In genomic region chr10:7015457-7015856, GRCh38 we compare ENCODE assay signal across 1 cellular context.
TF ChIP-seq lines count a peak whose summit lies in the region.

No MANE protein-coding gene starts in this region.

TF ChIP-seq in K562, 482 proteins besides CTCF, POLR2A, EP300 and RAD21 (continued from another document and continues in another):
- no peak; the same call in 1 of the 2 replicates for TF ChIP-seq VEZF1 (CRISPR knock-in tag; IDR thresholded peaks at IDR 0.05)
- TF ChIP-seq ARNT (IDR thresholded peaks at IDR 0.05) = 0 out of 4 replicates have a peak, but pooled peaks of 1 of the 2 experiments have one; percentile 33
- peak; percentile 84 for TF ChIP-seq MIER1 (IDR thresholded peaks at IDR 0.05; ENCODE audit: low read depth)
- peak; percentile 79; the same call in 1 of the 2 replicates for TF ChIP-seq ATF7 (IDR thresholded peaks at IDR 0.05)
- TF ChIP-seq CREM (IDR thresholded peaks at IDR 0.05; ENCODE audit: low read depth) = peak; percentile 50; the same call in 1 of the 2 replicates
- TF ChIP-seq ZNF740 (CRISPR knock-in tag; IDR thresholded peaks at IDR 0.05) = no peak
- no peak for TF ChIP-seq ZNF740 (tag; IDR thresholded peaks at IDR 0.05)
- TF ChIP-seq HDAC1 (IDR thresholded peaks at IDR 0.05) = no peak
- TF ChIP-seq HMG20A (CRISPR knock-in tag; conservative IDR thresholded peaks at IDR 0.05) = no peak
- TF ChIP-seq NR2F6 (CRISPR knock-in tag; IDR thresholded peaks at IDR 0.05) = no peak
- TF ChIP-seq SMARCA4 (IDR thresholded peaks at IDR 0.05) = peak; percentile 59; the same call in 1 of the 2 replicates
- TF ChIP-seq CUX1 (CRISPR knock-in tag; IDR thresholded peaks at IDR 0.05) = no peak
- peak; percentile 14 to 76; a peak in 1 of 4 replicates for TF ChIP-seq TRIM24 (IDR thresholded peaks at IDR 0.05)
- no peak for TF ChIP-seq BDP1 (IDR thresholded peaks at IDR 0.05; ENCODE audit: insufficient read depth, insufficient read length)
- TF ChIP-seq L3MBTL2 (IDR thresholded peaks at IDR 0.05) = peak; percentile 36; the same call in 1 of the 2 replicates
- peak; percentile 46; the same call in 1 of the 2 replicates for TF ChIP-seq EP400 (IDR thresholded peaks at IDR 0.05)
- TF ChIP-seq KDM1A (IDR thresholded peaks at IDR 0.05) = peak; percentile 18 to 51; a peak in 3 of 4 replicates
- TF ChIP-seq ZZZ3 (IDR thresholded peaks at IDR 0.05) = no peak
- peak; percentile 52; the same call in 1 of the 2 replicates for TF ChIP-seq HBP1 (CRISPR knock-in tag; IDR thresholded peaks at IDR 0.05)
- TF ChIP-seq HNRNPUL1 (IDR thresholded peaks at IDR 0.05; ENCODE audit: low read length) = no peak
- 0 out of 4 replicates have a peak, but pooled peaks of 1 of the 2 experiments have one; percentile 47 for TF ChIP-seq MLLT1 (IDR thresholded peaks at IDR 0.05)
- peak; percentile 59; the same call in 1 of the 2 replicates for TF ChIP-seq LEF1 (IDR thresholded peaks at IDR 0.05)
- no peak for TF ChIP-seq BRCA1 (IDR thresholded peaks at IDR 0.05)
- no peak for TF ChIP-seq BRCA1 (CRISPR knock-in tag; IDR thresholded peaks at IDR 0.05)
- TF ChIP-seq HIVEP1 (CRISPR knock-in tag; IDR thresholded peaks at IDR 0.05) = no peak
- peak; percentile 70; the same call in 1 of the 2 replicates for TF ChIP-seq ZEB2 (IDR thresholded peaks at IDR 0.05)
- TF ChIP-seq TOE1 (IDR thresholded peaks at IDR 0.05; ENCODE audit: borderline replicate concordance) = peak; percentile 51; the same call in 1 of the 2 replicates
- no peak for TF ChIP-seq TOE1 (CRISPR knock-in tag; IDR thresholded peaks at IDR 0.05; ENCODE audit: borderline replicate concordance, low read depth)
- no peak for TF ChIP-seq ZNF75A (CRISPR knock-in tag; IDR thresholded peaks at IDR 0.05)
- peak; percentile 98 for TF ChIP-seq MEIS2 (IDR thresholded peaks at IDR 0.05; ENCODE audit: partially characterized antibody)
- no peak for TF ChIP-seq ZBTB33 (CRISPR knock-in tag; IDR thresholded peaks at IDR 0.05)
- no peak for TF ChIP-seq SNAPC5 (CRISPR knock-in tag; IDR thresholded peaks at IDR 0.05)
- TF ChIP-seq ETS1 (conservative IDR thresholded peaks at IDR 0.05; ENCODE audit: control insufficient read depth, low read depth, low read length) = no peak
- TF ChIP-seq MNT (conservative IDR thresholded peaks at IDR 0.05) = peak in 1 of 2 experiments; percentile 43; a peak in 2 of 4 replicates
- TF ChIP-seq HDAC3 (IDR thresholded peaks at IDR 0.05; ENCODE audit: borderline replicate concordance, partially characterized antibody) = no peak
- TF ChIP-seq NR0B1 (IDR thresholded peaks at IDR 0.05; ENCODE audit: partially characterized antibody) = no peak
- TF ChIP-seq TEAD4 (IDR thresholded peaks at IDR 0.05; ENCODE audit: low read length) = 0 out of 2 replicates have a peak, but pooled peaks have one; percentile 27
- TF ChIP-seq TEAD4 (CRISPR knock-in tag; IDR thresholded peaks at IDR 0.05; ENCODE audit: borderline replicate concordance) = no peak
- no peak for TF ChIP-seq LCOR (CRISPR knock-in tag; IDR thresholded peaks at IDR 0.05)
- TF ChIP-seq TEAD1 (CRISPR knock-in tag; IDR thresholded peaks at IDR 0.05) = peak in 1 of 2 experiments; percentile 39; a peak in 1 of 4 replicates
- no peak for TF ChIP-seq RBM17 (IDR thresholded peaks at IDR 0.05; ENCODE audit: borderline replicate concordance, low read depth, low read length)
- peak; percentile 16; the same call in 1 of the 2 replicates for TF ChIP-seq NR2C1 (IDR thresholded peaks at IDR 0.05)
- TF ChIP-seq NR2C1 (tag; IDR thresholded peaks at IDR 0.05) = no peak
- TF ChIP-seq ATF3 (IDR thresholded peaks at IDR 0.05) = peak; percentile 48
- TF ChIP-seq ATF3 (CRISPR knock-in tag; conservative IDR thresholded peaks at IDR 0.05) = no peak
- peak; percentile 84 for TF ChIP-seq DIDO1 (tag; IDR thresholded peaks at IDR 0.05; ENCODE audit: low read depth)
- TF ChIP-seq SNRNP70 (optimal IDR thresholded peaks at IDR 0.05; ENCODE audit: low read depth, low read length) = no peak
- TF ChIP-seq NCOR1 (IDR thresholded peaks at IDR 0.05) = peak; percentile 30; the same call in 1 of the 2 replicates
- TF ChIP-seq RCOR1 (IDR thresholded peaks at IDR 0.05; ENCODE audit: borderline replicate concordance in 1 of 2, low read depth in 2 of 2, low read length in 2 of 2) = peak in 1 of 2 experiments; percentile 52; a peak in 1 of 4 replicates
- TF ChIP-seq ILK (tag; IDR thresholded peaks at IDR 0.05; ENCODE audit: borderline replicate concordance, low read depth) = no peak
